13 cellular contexts compared by ENCODE assay signal in genomic region chr9:127535834-127536233, GRCh38.
A peak's percentile ranks its signal among the peaks of the same experiment; 100 is the strongest.
DNase-seq lines count a peak whose midpoint lies in the region; ATAC-seq and TF ChIP-seq lines count a peak whose summit lies in the region.
"Had no signal": no experiment of that assay in that cellular context is flagged by ENCODE, and none has a peak within 500 bp of the region (broad histone marks: within the 10 kb centered on the region; RNA-seq: fewer than 3 reads in every experiment).

No MANE protein-coding gene starts in this region.

- H3K27me3 Mint-ChIP-seq in activated naive CD8-positive, alpha-beta T cell treated with anti-CD3 and anti-CD28 coated beads, Interleukin-2, amount 10 ng/mL, durations not matched to agents 7 days and 5 days = no peaks in the 10 kb centered on the region
- H3K27me3 Mint-ChIP-seq: naive thymus-derived CD8-positive, alpha-beta T cell had no signal

- no peaks in the 10 kb centered on the region for H3K27me3 ChIP-seq in rectal smooth muscle tissue (ENCODE audit: control insufficient read depth, insufficient read depth, low read length)

- H3K9ac ChIP-seq in rectal smooth muscle tissue (ENCODE audit: low read length) = no peak overlapping the region

- H3K36me3 ChIP-seq in rectal smooth muscle tissue (ENCODE audit: control insufficient read depth, insufficient read depth, low read length) = no peaks in the 10 kb centered on the region

- peak; percentile 70 for DNase-seq in AG08396 (ENCODE audit: low spot score)
- no peak for DNase-seq in activated naive CD8-positive, alpha-beta T cell treated with anti-CD3 and anti-CD28 coated beads, Interleukin-2, amount 10 ng/mL, durations not matched to agents 7 days and 5 days
- peak; percentile 51 for DNase-seq in fibroblast of mammary gland (ENCODE audit: low read depth)
- DNase-seq in NCI-H187 (lab: John Stamatoyannopoulos, UW) = no peak
- DNase-seq in AML-193 (lab: John Stamatoyannopoulos, UW) = no peak
- no peak for DNase-seq in inferior parietal cortex (ENCODE audit: extremely low spot score)
- DNase-seq: activated CD4-positive, alpha-beta T cell treated with anti-CD3 and anti-CD28 coated beads, Interleukin-2, amount 50 U/mL, for 1 hour; naive thymus-derived CD8-positive, alpha-beta T cell; NCI-H1048; NCI-H510A treated with DMSO at 0.1 percent for 48 hours had no signal

- H3K4me3 ChIP-seq in fibroblast of mammary gland (ENCODE audit: control insufficient read depth, low read depth, low read length) (no peak overlapping the region), rectal smooth muscle tissue (ENCODE audit: low read length) (peak overlapping the region; percentile 9)
- H3K4me3 ChIP-seq: SK-N-MC had no signal

- H3K27ac ChIP-seq in rectal smooth muscle tissue (ENCODE audit: low read depth, low read length) = peak overlapping the region; percentile 50
- H3K27ac ChIP-seq: SK-N-MC had no signal

- H3K27ac Mint-ChIP-seq in activated naive CD8-positive, alpha-beta T cell treated with anti-CD3 and anti-CD28 coated beads, Interleukin-2, amount 10 ng/mL, durations not matched to agents 7 days and 5 days = peak overlapping the region; percentile 42

- H3K36me3 Mint-ChIP-seq in activated naive CD8-positive, alpha-beta T cell treated with anti-CD3 and anti-CD28 coated beads, Interleukin-2, amount 10 ng/mL, durations not matched to agents 7 days and 5 days = peaks cover 4% of the 10 kb centered on the region
- H3K36me3 Mint-ChIP-seq: naive thymus-derived CD8-positive, alpha-beta T cell had no signal

- no peak for TF ChIP-seq CTCF in fibroblast of mammary gland (conservative IDR thresholded peaks at IDR 0.05; ENCODE audit: control insufficient read depth, insufficient read depth, low read depth, low read length)

- H3K4me1 Mint-ChIP-seq in activated naive CD8-positive, alpha-beta T cell treated with anti-CD3 and anti-CD28 coated beads, Interleukin-2, amount 10 ng/mL, durations not matched to agents 7 days and 5 days = peaks cover 4% of the 10 kb centered on the region

- no peaks in the 10 kb centered on the region for H3K9me3 Mint-ChIP-seq in activated naive CD8-positive, alpha-beta T cell treated with anti-CD3 and anti-CD28 coated beads, Interleukin-2, amount 10 ng/mL, durations not matched to agents 7 days and 5 days
- H3K9me3 Mint-ChIP-seq: naive thymus-derived CD8-positive, alpha-beta T cell had no signal

- no peak for ATAC-seq in activated naive CD8-positive, alpha-beta T cell treated with anti-CD3 and anti-CD28 coated beads, Interleukin-2, amount 10 ng/mL, durations not matched to agents 7 days and 5 days (ENCODE audit: low read depth)
- ATAC-seq in HG03039 (IDR thresholded peaks at IDR 0.05; ENCODE audit: unreplicated experiment) = no peak
- ATAC-seq: naive thymus-derived CD8-positive, alpha-beta T cell had no signal

- POLR2A ChIA-PET in activated naive CD8-positive, alpha-beta T cell treated with anti-CD3 and anti-CD28 coated beads, Interleukin-2, amount 10 ng/mL, durations not matched to agents 7 days and 5 days (lab: Charles Lee) = no interaction called here

- no peak overlapping the region for H3K4me3 Mint-ChIP-seq in activated naive CD8-positive, alpha-beta T cell treated with anti-CD3 and anti-CD28 coated beads, Interleukin-2, amount 10 ng/mL, durations not matched to agents 7 days and 5 days
- H3K4me3 Mint-ChIP-seq: naive thymus-derived CD8-positive, alpha-beta T cell had no signal

- peaks cover 33% of the 10 kb centered on the region for H3K4me1 ChIP-seq in rectal smooth muscle tissue (ENCODE audit: control insufficient read depth, insufficient read depth, low read length)

Comparison
In these comparisons a context has a peak if more than half of its experiments do, and no peak if none do; other contexts are left out.
1. DNase-seq: peak in AG08396 (single experiment) and fibroblast of mammary gland (single experiment); none in activated naive CD8-positive, alpha-beta T cell treated with anti-CD3 and anti-CD28 coated beads, Interleukin-2, amount 10 ng/mL, durations not matched to agents 7 days and 5 days (single experiment), NCI-H187 (0 of 2), AML-193 (0 of 2) and inferior parietal cortex (single experiment).